In the genomic region with DNA sequence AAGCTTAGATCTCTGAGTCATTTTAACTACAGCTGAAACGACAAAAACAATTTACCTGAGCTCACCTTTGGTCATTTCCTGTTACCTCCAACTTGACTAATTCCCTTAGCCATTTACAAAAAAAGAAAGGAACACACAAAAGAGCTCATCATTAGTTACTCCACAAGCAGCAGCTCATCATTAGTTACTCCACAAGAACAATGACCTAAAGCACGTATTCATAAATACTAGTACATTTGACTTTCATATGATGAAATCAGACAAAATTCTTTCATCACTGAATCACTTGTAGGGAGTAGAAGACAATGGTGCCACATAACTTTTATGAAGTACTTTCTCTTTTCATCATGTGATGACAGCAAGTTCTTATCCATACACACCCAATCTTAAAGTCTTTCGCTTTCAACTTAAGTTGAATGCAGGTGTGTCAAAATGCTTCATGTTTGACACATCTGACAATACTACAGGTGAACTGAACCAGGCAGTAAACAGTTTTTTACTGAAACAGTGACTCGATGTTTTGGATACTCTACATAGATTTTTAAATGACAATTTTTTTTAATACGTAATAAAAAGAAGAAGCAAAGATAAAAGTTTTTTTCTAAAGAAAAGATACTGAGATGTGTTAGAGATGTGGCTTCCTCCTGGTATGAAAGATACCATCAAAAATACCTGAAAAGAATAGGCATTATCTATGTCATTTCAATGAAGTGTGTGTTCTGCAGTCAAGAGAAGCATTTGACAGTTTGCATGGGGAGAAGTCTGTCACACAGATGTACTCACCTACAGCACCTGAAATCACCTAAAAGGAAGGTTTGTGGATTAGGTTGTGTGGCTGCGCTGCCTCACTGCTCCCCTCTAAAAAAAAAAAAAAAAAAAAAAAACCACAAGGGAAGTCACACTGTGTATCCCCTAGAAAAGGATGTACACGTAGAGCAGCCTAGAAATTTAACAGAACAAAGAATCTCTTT, we compare ENCODE assay signal across 9 cellular contexts.
DNase-seq lines count a peak whose midpoint lies in the region; ATAC-seq lines count a peak whose summit lies in the region.
"Had no signal": no experiment of that assay in that cellular context is flagged by ENCODE, and none has a peak within 500 bp of the region (broad histone marks: within the 10 kb centered on the region; RNA-seq: fewer than 3 reads in every experiment).

No MANE protein-coding gene starts in this region.

- ATAC-seq in GM18511 (IDR thresholded peaks at IDR 0.05; ENCODE audit: unreplicated experiment) (peak; percentile 70), HG03460 (IDR thresholded peaks at IDR 0.05; ENCODE audit: unreplicated experiment) (peak; percentile 72), memory B cell (ENCODE audit: low read depth) (peak; percentile 89), GM18520 (IDR thresholded peaks at IDR 0.05; ENCODE audit: unreplicated experiment) (no peak), GM19463 (IDR thresholded peaks at IDR 0.05; ENCODE audit: unreplicated experiment) (no peak)

- peak; percentile 6 for DNase-seq in activated naive CD8-positive, alpha-beta T cell treated with anti-CD3 and anti-CD28 coated beads for 36 hours
- DNase-seq in memory B cell (ENCODE audit: low spot score in 2 of 2) (peak in 1 of 2 donors; percentile 12), GF-D8 (lab: John Stamatoyannopoulos, UW) (no peak), CD1c-positive myeloid dendritic cell (ENCODE audit: extremely low spot score) (no peak)

- peak overlapping the region; percentile 53 for H3K4me3 Mint-ChIP-seq in activated naive CD8-positive, alpha-beta T cell treated with anti-CD3 and anti-CD28 coated beads for 36 hours
- no peak overlapping the region for H3K4me3 Mint-ChIP-seq in memory B cell
- H3K4me3 Mint-ChIP-seq: brain had no signal

- no peaks in the 10 kb centered on the region for H3K9me3 Mint-ChIP-seq in activated naive CD8-positive, alpha-beta T cell treated with anti-CD3 and anti-CD28 coated beads for 36 hours
- H3K9me3 Mint-ChIP-seq in memory B cell: no peaks in the 10 kb centered on the region
- H3K9me3 Mint-ChIP-seq: brain had no signal

- peaks cover 52% of the 10 kb centered on the region for H3K36me3 Mint-ChIP-seq in activated naive CD8-positive, alpha-beta T cell treated with anti-CD3 and anti-CD28 coated beads for 36 hours
- H3K36me3 Mint-ChIP-seq in memory B cell: peaks cover 13% of the 10 kb centered on the region

- no peaks in the 10 kb centered on the region for H3K27me3 Mint-ChIP-seq in activated naive CD8-positive, alpha-beta T cell treated with anti-CD3 and anti-CD28 coated beads for 36 hours
- H3K27me3 Mint-ChIP-seq in memory B cell: no peaks in the 10 kb centered on the region
- H3K27me3 Mint-ChIP-seq: brain had no signal

- H3K4me1 Mint-ChIP-seq in activated naive CD8-positive, alpha-beta T cell treated with anti-CD3 and anti-CD28 coated beads for 36 hours: peaks cover 45% of the 10 kb centered on the region
- H3K4me1 Mint-ChIP-seq in memory B cell: peaks cover 21% of the 10 kb centered on the region
- H3K4me1 Mint-ChIP-seq: brain had no signal

- H3K27ac Mint-ChIP-seq in activated naive CD8-positive, alpha-beta T cell treated with anti-CD3 and anti-CD28 coated beads for 36 hours: peak overlapping the region; percentile 91
- H3K27ac Mint-ChIP-seq in memory B cell: peak overlapping the region; percentile 67
- H3K27ac Mint-ChIP-seq: brain had no signal

Comparison
In these comparisons a context has a peak if more than half of its experiments do, and no peak if none do; other contexts are left out.
1. ATAC-seq: peak in GM18511 (single experiment), HG03460 (single experiment) and memory B cell (single experiment); none in GM18520 (single experiment) and GM19463 (single experiment).